17 cellular contexts compared by ENCODE assay signal in genomic region chr9:92600075-92600741, GRCh38.
DNase-seq lines count a peak whose midpoint lies in the region; ATAC-seq and TF ChIP-seq lines count a peak whose summit lies in the region.
"Had no signal": no experiment of that assay in that cellular context is flagged by ENCODE, and none has a peak within 500 bp of the region (broad histone marks: within the 10 kb centered on the region; RNA-seq: fewer than 3 reads in every experiment).

No MANE protein-coding gene starts in this region.

- no peaks in the 10 kb centered on the region for H3K27me3 Mint-ChIP-seq in stimulated activated memory B cell treated with anti-CD40 and anti-IgM and Interleukin-4, amounts not matched to agents 10 μg/mL and 1 μg/mL and 100 μg/mL, for 72 hours
- H3K27me3 Mint-ChIP-seq: activated CD4-positive, alpha-beta T cell treated with anti-CD3 and anti-CD28 coated beads, Interleukin-2, amount 10 ng/mL, durations not matched to agents 24 days and 14 days had no signal

- intact Hi-C loops in lower lobe of right lung (cut with DNase I) = no loop called here

- no peak overlapping the region for H3K27ac Mint-ChIP-seq in stimulated activated memory B cell treated with anti-CD40 and anti-IgM and Interleukin-4, amounts not matched to agents 10 μg/mL and 1 μg/mL and 100 μg/mL, for 72 hours
- H3K27ac Mint-ChIP-seq: activated CD4-positive, alpha-beta T cell treated with anti-CD3 and anti-CD28 coated beads, Interleukin-2, amount 10 ng/mL, durations not matched to agents 24 days and 14 days had no signal

- POLR2A ChIA-PET in RWPE1 (lab: Yijun Ruan, JAX; ENCODE audit: low non-redundant PET) = no interaction called here

- CTCF ChIA-PET in RWPE1 (lab: Yijun Ruan, JAX) = interaction anchor here (0.8 to 1.1 kb wide), 2 partner anchors 66 to 466 kb away, joined by 4 read pairs; no protein-coding TSS in a partner anchor

- H3K27me3 ChIP-seq in esophagus (ENCODE audit: control insufficient read depth in 1 of 2, insufficient read depth in 2 of 2, low read length in 2 of 2) (no peaks in the 10 kb centered on the region), lower lobe of right lung (ENCODE audit: low read depth) (no peaks in the 10 kb centered on the region), subcutaneous abdominal adipose tissue (ENCODE audit: control insufficient read depth in 5 of 5, insufficient read depth in 4 of 5, low read length in 5 of 5) (no peaks in the 10 kb centered on the region)
- H3K27me3 ChIP-seq: BLaER1 treated with 17β-estradiol and CSF1 and Interleukin-3, amounts not matched to agents 10 nM and 100 nM; pancreas had no signal

- H3K9me3 ChIP-seq in esophagus (ENCODE audit: control insufficient read depth in 2 of 2, insufficient read depth in 1 of 2, low read depth in 1 of 2, low read length in 1 of 2) = peaks cover 0 to 3% of the 10 kb centered on the region in 2 donors
- no peaks in the 10 kb centered on the region for H3K9me3 ChIP-seq in lower lobe of right lung
- H3K9me3 ChIP-seq in subcutaneous abdominal adipose tissue (ENCODE audit: control insufficient read depth in 5 of 5, low read length in 5 of 5) = peaks cover 0 to 7% (median 3%) of the 10 kb centered on the region in 5 donors
- H3K9me3 ChIP-seq: pancreas had no signal

- TF ChIP-seq CTCF in RWPE1 (conservative IDR thresholded peaks at IDR 0.05; ENCODE audit: low read depth) (no peak), lower lobe of right lung (IDR thresholded peaks at IDR 0.05) (no peak)

- peaks cover 10% of the 10 kb centered on the region for H3K9me3 Mint-ChIP-seq in stimulated activated memory B cell treated with anti-CD40 and anti-IgM and Interleukin-4, amounts not matched to agents 10 μg/mL and 1 μg/mL and 100 μg/mL, for 72 hours

- H3K27ac ChIP-seq in RWPE1 (peak overlapping the region; percentile 58), esophagus (ENCODE audit: low read depth in 2 of 2, low read length in 1 of 2) (peak overlapping the region; percentile 81 to 88), lower lobe of right lung (peak overlapping the region; percentile 22), subcutaneous abdominal adipose tissue (ENCODE audit: low read depth, low read length) (peak overlapping the region; percentile 54)
- H3K27ac ChIP-seq: BLaER1 treated with 17β-estradiol and CSF1 and Interleukin-3, amounts not matched to agents 10 nM and 100 nM; KMS-11 had no signal

- DNase-seq in RWPE1 (ENCODE audit: low spot score) = no peak
- DNase-seq in lower lobe of right lung = no peak
- DNase-seq in HUDEP-2 (lab: John Stamatoyannopoulos, UW; ENCODE audit: unreplicated experiment in 76 of 76) = no peak
- DNase-seq in occipital lobe (lab: John Stamatoyannopoulos, UW) = no peak
- DNase-seq: activated CD4-positive, alpha-beta T cell treated with anti-CD3 and anti-CD28 coated beads, Interleukin-2, amount 10 ng/mL, durations not matched to agents 24 days and 14 days; DND-41; effector memory CD4-positive, alpha-beta T cell; NCI-H1694; NCI-H526 treated with DMSO at 0.1 percent for 48 hours; pancreas; stimulated activated CD4-positive, alpha-beta T cell treated with anti-CD3 and anti-CD28 coated beads, Interleukin-2, amount 100 ng/mL, for 48 hours had no signal

- peaks cover 5 to 21% of the 10 kb centered on the region in 2 donors for H3K4me1 ChIP-seq in esophagus (ENCODE audit: control insufficient read depth in 2 of 2, insufficient read depth in 2 of 2, low read length in 1 of 2)
- peaks cover 18% of the 10 kb centered on the region for H3K4me1 ChIP-seq in lower lobe of right lung
- peaks cover 3 to 33% (median 27%) of the 10 kb centered on the region in 5 donors for H3K4me1 ChIP-seq in subcutaneous abdominal adipose tissue (ENCODE audit: control insufficient read depth in 5 of 5, insufficient read depth in 5 of 5, low read length in 5 of 5)
- H3K4me1 ChIP-seq: pancreas had no signal

- peaks cover 18% of the 10 kb centered on the region for H3K36me3 Mint-ChIP-seq in stimulated activated memory B cell treated with anti-CD40 and anti-IgM and Interleukin-4, amounts not matched to agents 10 μg/mL and 1 μg/mL and 100 μg/mL, for 72 hours

- H3K4me3 Mint-ChIP-seq in stimulated activated memory B cell treated with anti-CD40 and anti-IgM and Interleukin-4, amounts not matched to agents 10 μg/mL and 1 μg/mL and 100 μg/mL, for 72 hours = no peak overlapping the region
- H3K4me3 Mint-ChIP-seq: activated CD4-positive, alpha-beta T cell treated with anti-CD3 and anti-CD28 coated beads, Interleukin-2, amount 10 ng/mL, durations not matched to agents 24 days and 14 days had no signal

- H3K9ac ChIP-seq in subcutaneous abdominal adipose tissue (ENCODE audit: low read length in 5 of 5) = peak overlapping the region in 1 of 5 donors; percentile 64
- H3K9ac ChIP-seq: BLaER1 treated with 17β-estradiol and CSF1 and Interleukin-3, amounts not matched to agents 10 nM and 100 nM; KMS-11 had no signal

- no peaks in the 10 kb centered on the region for H3K4me1 Mint-ChIP-seq in stimulated activated memory B cell treated with anti-CD40 and anti-IgM and Interleukin-4, amounts not matched to agents 10 μg/mL and 1 μg/mL and 100 μg/mL, for 72 hours
- H3K4me1 Mint-ChIP-seq: activated CD4-positive, alpha-beta T cell treated with anti-CD3 and anti-CD28 coated beads, Interleukin-2, amount 10 ng/mL, durations not matched to agents 24 days and 14 days had no signal

- ATAC-seq in lower lobe of right lung (no peak), GM18519 (IDR thresholded peaks at IDR 0.05; ENCODE audit: low FRiP score, unreplicated experiment) (no peak)
- no peak for ATAC-seq in stimulated activated memory B cell treated with anti-CD40 and anti-IgM and Interleukin-4, amounts not matched to agents 10 μg/mL and 1 μg/mL and 100 μg/mL, for 72 hours

- H3K4me3 ChIP-seq in esophagus (ENCODE audit: low read depth in 1 of 2, low read length in 2 of 2) = no peak overlapping the region
- H3K4me3 ChIP-seq in lower lobe of right lung = no peak overlapping the region
- H3K4me3 ChIP-seq in subcutaneous abdominal adipose tissue (ENCODE audit: low read depth in 1 of 5, low read length in 5 of 5) = peak overlapping the region in 2 of 5 donors; percentile 19 to 29
- H3K4me3 ChIP-seq: BLaER1 treated with 17β-estradiol and CSF1 and Interleukin-3, amounts not matched to agents 10 nM and 100 nM; pancreas had no signal

- H3K36me3 ChIP-seq in esophagus (ENCODE audit: control insufficient read depth in 2 of 2, insufficient read depth in 2 of 2, low read length in 1 of 2) = no peaks in the 10 kb centered on the region
- no peaks in the 10 kb centered on the region for H3K36me3 ChIP-seq in lower lobe of right lung
- no peaks in the 10 kb centered on the region for H3K36me3 ChIP-seq in subcutaneous abdominal adipose tissue (ENCODE audit: control insufficient read depth in 5 of 5, insufficient read depth in 5 of 5, low read length in 5 of 5)
- H3K36me3 ChIP-seq: pancreas had no signal

- WGBS in esophagus, 2 donors = 45 to 63% methylated on average over 6 of the region's 6 CpGs

Comparison
In these comparisons a context has a peak if more than half of its experiments do, and no peak if none do; other contexts are left out.
1. H3K27ac ChIP-seq: peak in every context shown above with its lines; median percentile 84 in esophagus; 58 in RWPE1; 54 in subcutaneous abdominal adipose tissue; 22 in lower lobe of right lung.